In the genomic region with DNA sequence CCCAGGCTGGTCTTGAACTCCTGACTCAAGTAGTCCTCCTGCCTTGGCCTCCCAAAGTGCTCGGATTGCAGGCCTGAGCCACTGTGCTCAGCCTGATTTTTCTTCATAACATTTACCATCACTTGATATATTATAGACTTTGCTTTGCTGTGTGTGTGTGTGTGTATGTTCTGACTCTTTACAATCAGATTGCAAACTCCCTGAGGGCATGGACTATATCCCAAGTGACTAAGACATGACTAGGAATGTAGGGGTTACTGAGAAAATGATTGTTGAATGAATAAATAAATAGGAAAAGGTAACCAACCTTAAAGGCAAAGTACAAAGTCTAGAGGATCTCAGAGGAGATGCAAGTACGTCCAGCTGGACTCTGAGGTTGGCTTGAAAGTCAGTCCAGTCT, we compare ENCODE assay signal across 1 cellular context.
TF ChIP-seq lines count a peak whose summit lies in the region.

No MANE protein-coding gene starts in this region.

TF ChIP-seq in K562, 482 proteins besides CTCF, POLR2A, EP300 and RAD21:
- TF ChIP-seq ZNF316 (IDR thresholded peaks at IDR 0.05) (peak; percentile 35; the same call in 1 of the 2 replicates), ZNF589 (CRISPR knock-in tag; IDR thresholded peaks at IDR 0.05; ENCODE audit: low read depth) (no peak), EHMT2 (IDR thresholded peaks at IDR 0.05) (no peak)
- TF ChIP-seq, protein P1, sequence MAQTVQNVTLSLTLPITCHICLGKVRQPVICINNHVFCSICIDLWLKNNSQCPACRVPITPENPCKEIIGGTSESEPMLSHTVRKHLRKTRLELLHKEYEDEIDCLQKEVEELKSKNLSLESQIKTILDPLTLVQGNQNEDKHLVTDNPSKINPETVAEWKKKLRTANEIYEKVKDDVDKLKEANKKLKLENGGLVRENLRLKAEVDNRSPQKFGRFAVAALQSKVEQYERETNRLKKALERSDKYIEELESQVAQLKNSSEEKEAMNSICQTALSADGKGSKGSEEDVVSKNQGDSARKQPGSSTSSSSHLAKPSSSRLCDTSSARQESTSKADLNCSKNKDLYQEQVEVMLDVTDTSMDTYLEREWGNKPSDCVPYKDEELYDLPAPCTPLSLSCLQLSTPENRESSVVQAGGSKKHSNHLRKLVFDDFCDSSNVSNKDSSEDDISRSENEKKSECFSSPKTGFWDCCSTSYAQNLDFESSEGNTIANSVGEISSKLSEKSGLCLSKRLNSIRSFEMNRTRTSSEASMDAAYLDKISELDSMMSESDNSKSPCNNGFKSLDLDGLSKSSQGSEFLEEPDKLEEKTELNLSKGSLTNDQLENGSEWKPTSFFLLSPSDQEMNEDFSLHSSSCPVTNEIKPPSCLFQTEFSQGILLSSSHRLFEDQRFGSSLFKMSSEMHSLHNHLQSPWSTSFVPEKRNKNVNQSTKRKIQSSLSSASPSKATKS (CRISPR knock-in tag; IDR thresholded peaks at IDR 0.05), result no peak
